In the genomic region with DNA sequence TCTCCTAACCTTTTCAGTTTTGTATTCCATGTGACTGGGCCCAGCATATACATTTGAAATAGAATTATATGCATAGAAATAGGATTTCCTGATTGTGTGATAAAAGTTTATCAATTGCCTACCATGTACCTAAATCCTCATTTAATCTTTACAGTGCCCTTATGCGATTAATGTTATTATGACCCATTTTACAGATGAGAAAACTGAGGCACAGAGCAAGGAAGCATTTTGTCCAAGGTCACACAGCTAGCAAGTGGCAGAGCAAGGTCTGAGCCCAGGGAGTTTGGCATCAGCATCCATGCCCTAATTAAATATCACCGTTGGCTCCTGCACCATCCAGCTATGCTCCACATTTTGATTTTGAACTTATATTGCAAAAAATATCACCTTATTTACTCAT, we compare ENCODE assay signal across 9 cellular contexts. TPM values are rescaled to one million over a fixed set of nuclear protein-coding genes. Genes with fewer than 3 reads are reported as not detected.
"Had no signal": no experiment of that assay in that cellular context is flagged by ENCODE, and none has a peak within 500 bp of the region (broad histone marks: within the 10 kb centered on the region; RNA-seq: fewer than 3 reads in every experiment).

No MANE protein-coding gene starts in this region.

- H3K4me3 ChIP-seq: GM12878 had no signal

- FAIRE-seq: G401.6, GM12878, GM12891, GM12892, GM18507, GM19239 had no signal

- DNase-seq: GDM1, GF-D8 had no signal

- ATAC-seq: GM12878 had no signal

RNA-seq across cellular contexts. Expression of gene PAX1, which starts 28.2 kb away (rescaled TPM):
- total RNA-seq: G401, GM12878 had no signal
- polyA plus RNA-seq: GM12878 had no signal
